29 cellular contexts compared by ENCODE assay signal in genomic region chr2:19231625-19232024, GRCh38.
"Had no signal": no experiment of that assay in that cellular context is flagged by ENCODE, and none has a peak within 500 bp of the region (broad histone marks: within the 10 kb centered on the region; RNA-seq: fewer than 3 reads in every experiment).

No MANE protein-coding gene starts in this region.

- H2AFZ ChIP-seq: neural progenitor cell, parathyroid adenoma had no signal

- H3K27ac ChIP-seq: neural progenitor cell, ovary, parathyroid adenoma, psoas muscle, skin epidermis, spleen, thoracic aorta, thyroid gland, tibial nerve, upper lobe of left lung, uterus had no signal

- H3K9me3 ChIP-seq: ovary, psoas muscle, spleen, thoracic aorta, thyroid gland, tibial nerve, upper lobe of left lung, uterus had no signal

- H3K4me2 ChIP-seq: neural progenitor cell, smooth muscle cell had no signal

- H3K27me3 ChIP-seq: neural progenitor cell, ovary, spleen, thyroid gland, tibial nerve, upper lobe of left lung, uterus had no signal

- H3K4me1 ChIP-seq: parathyroid adenoma, psoas muscle, spleen had no signal

- ATAC-seq: naive thymus-derived CD4-positive, alpha-beta T cell; natural killer cell; psoas muscle; right cardiac atrium; sciatic nerve; stimulated activated memory B cell treated with anti-CD40 and anti-IgM and Interleukin-4, amounts not matched to agents 10 μg/mL and 1 μg/mL and 100 μg/mL, for 72 hours; stimulated activated naive CD8-positive, alpha-beta T cell treated with anti-CD3 and anti-CD28 coated beads, Interleukin-15, amount 100 ng/mL, for 72 hours; stimulated activated naive CD8-positive, alpha-beta T cell treated with anti-CD3 and anti-CD28 coated beads, Interleukin-15, Interleukin-2, amounts not matched to agents 100 U/mL and 50 U/mL, for 24 hours had no signal

- H3K4me3 ChIP-seq: neural progenitor cell, ovary, psoas muscle, skin epidermis, smooth muscle cell, spleen, thoracic aorta, thyroid gland, tibial nerve, upper lobe of left lung, uterus had no signal

- H3K9ac ChIP-seq: neural progenitor cell, parathyroid adenoma had no signal

- H3K79me2 ChIP-seq: parathyroid adenoma had no signal

- DNase-seq: naive thymus-derived CD4-positive, alpha-beta T cell; natural killer cell; occipital lobe; ovary; posterior cingulate gyrus; psoas muscle; right cardiac atrium; spleen; stimulated activated CD4-positive, alpha-beta T cell treated with anti-CD3 and anti-CD28 coated beads, Interleukin-12 subunit alpha, Interleukin-12 subunit beta, amount 100 ng/mL, for 4 hours; stimulated activated CD4-positive, alpha-beta T cell treated with anti-CD3 and anti-CD28 coated beads, Interleukin-1b, Interleukin-23, amount 100 ng/mL, for 48 hours; stimulated activated CD4-positive, alpha-beta T cell treated with anti-CD3 and anti-CD28 coated beads, Interleukin-4, amount 100 ng/mL, for 1 hour; stimulated activated CD4-positive, alpha-beta T cell treated with anti-CD3 and anti-CD28 coated beads, Interleukin-4, amount 100 ng/mL, for 4 hours; stimulated activated CD8-positive, alpha-beta memory T cell treated with anti-CD3 and anti-CD28 coated beads, Interleukin-4, amount 100 ng/mL, for 48 hours; stimulated activated naive CD4-positive, alpha-beta T cell; stimulated activated naive CD8-positive, alpha-beta T cell treated with anti-CD3 and anti-CD28 coated beads, Interleukin-15, amount 100 ng/mL, for 72 hours; stimulated activated naive CD8-positive, alpha-beta T cell treated with anti-CD3 and anti-CD28 coated beads, Interleukin-15, Interleukin-2, amounts not matched to agents 100 U/mL and 50 U/mL, for 24 hours; substantia nigra; thyroid gland; trophoblast cell; upper lobe of left lung; uterus had no signal

- H3K36me3 ChIP-seq: neural progenitor cell, ovary, spleen, thoracic aorta, thyroid gland, tibial nerve, upper lobe of left lung, uterus had no signal
